In genomic region chr10:75437693-75438092, GRCh38 we compare ENCODE assay signal across 8 cellular contexts. TPM values are rescaled to one million over a fixed set of nuclear protein-coding genes. Genes with fewer than 3 reads are reported as not detected.
"Had no signal": no experiment of that assay in that cellular context is flagged by ENCODE, and none has a peak within 500 bp of the region (broad histone marks: within the 10 kb centered on the region; RNA-seq: fewer than 3 reads in every experiment).

No MANE protein-coding gene starts in this region.

- H3K9ac ChIP-seq: GM23248 had no signal

- DNase-seq: GM23248, GOT3, H7, HCEC 1CT, KBM-7 had no signal

- H3K4me3 ChIP-seq: GM23248 had no signal

- H3K27ac ChIP-seq: GM23248 had no signal

- H2AFZ ChIP-seq: GM23248 had no signal

- FAIRE-seq: HTR-8/SVneo had no signal

RNA-seq across cellular contexts. Expression of gene LRMDA, which starts 6.3 kb away (rescaled TPM):
- total RNA-seq: GM23248, H7, HT-29 had no signal
- polyA plus RNA-seq: IgD-negative memory B cell had no signal

RNA-seq across cellular contexts. Expression of gene ZNF503, which starts 36.1 kb away (rescaled TPM):
- polyA plus RNA-seq: IgD-negative memory B cell had no signal
